In the genomic region with DNA sequence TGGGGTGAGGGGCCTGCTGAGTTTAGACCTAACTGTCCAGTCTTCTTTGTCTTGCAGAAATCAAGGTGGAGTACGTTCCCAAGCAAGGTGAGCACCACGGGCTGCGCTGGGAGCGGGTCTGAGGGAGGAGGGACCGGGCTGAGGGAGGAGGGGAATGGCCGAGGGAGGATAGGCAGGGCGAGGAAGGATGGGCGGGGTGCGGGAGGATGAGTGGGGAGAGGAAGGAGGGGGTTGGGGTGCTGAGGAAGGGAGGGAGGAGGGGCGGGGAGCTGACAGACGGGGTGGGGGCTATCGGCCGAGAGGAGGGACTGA, we compare ENCODE assay signal across 30 cellular contexts. TPM values are rescaled to one million over a fixed set of nuclear protein-coding genes. Genes with fewer than 3 reads are reported as not detected.
"Had no signal": no experiment of that assay in that cellular context is flagged by ENCODE, and none has a peak within 500 bp of the region (broad histone marks: within the 10 kb centered on the region; RNA-seq: fewer than 3 reads in every experiment).

No MANE protein-coding gene starts in this region.

- H3K9me3 ChIP-seq: heart left ventricle, neutrophil, psoas muscle, testis, upper lobe of right lung, vagina had no signal

- H3K4me1 Mint-ChIP-seq: nephron progenitor cell; stimulated activated naive CD8-positive, alpha-beta T cell treated with anti-CD3 and anti-CD28 coated beads, Interleukin-15, amount 100 ng/mL, for 72 hours had no signal

- ATAC-seq: heart left ventricle; naive thymus-derived CD4-positive, alpha-beta T cell; psoas muscle; sciatic nerve; stimulated activated naive B cell treated with anti-CD40 and anti-IgM and Interleukin-4, amounts not matched to agents 10 μg/mL and 1 μg/mL and 100 μg/mL, for 72 hours; stimulated activated naive CD8-positive, alpha-beta T cell treated with anti-CD3 and anti-CD28 coated beads, Interleukin-15, amount 100 ng/mL, for 72 hours; upper lobe of right lung had no signal

- H3K27me3 Mint-ChIP-seq: stimulated activated naive B cell treated with anti-CD40 and anti-IgM and Interleukin-4, amounts not matched to agents 10 μg/mL and 1 μg/mL and 100 μg/mL, for 72 hours had no signal

- FAIRE-seq: islet of Langerhans had no signal

- H3K9me3 Mint-ChIP-seq: stimulated activated naive CD8-positive, alpha-beta T cell treated with anti-CD3 and anti-CD28 coated beads, Interleukin-15, amount 100 ng/mL, for 72 hours had no signal

- DNase-seq: effector CD4-positive, alpha-beta T cell; foreskin melanocyte; heart left ventricle; hippocampal formation; kidney glomerular epithelial cell; naive thymus-derived CD4-positive, alpha-beta T cell; nephron progenitor cell; psoas muscle; retina; spleen; stimulated activated CD4-positive, alpha-beta T cell treated with anti-CD3 and anti-CD28 coated beads, Interleukin-15, amount 100 ng/mL, for 24 hours; stimulated activated CD4-positive, alpha-beta T cell treated with anti-CD3 and anti-CD28 coated beads, Interleukin-1b, Interleukin-23, amount 100 ng/mL, for 48 hours; stimulated activated CD4-positive, alpha-beta T cell treated with anti-CD3 and anti-CD28 coated beads, Interleukin-4, amount 100 ng/mL, for 4 hours; stimulated activated naive B cell treated with anti-CD40 and anti-IgM and Interleukin-4, amounts not matched to agents 10 μg/mL and 1 μg/mL and 100 μg/mL, for 72 hours; stimulated activated naive CD8-positive, alpha-beta T cell treated with anti-CD3 and anti-CD28 coated beads, Interleukin-15, amount 100 ng/mL, for 72 hours; testis; upper lobe of right lung had no signal

- H3K4me3 Mint-ChIP-seq: nephron progenitor cell; stimulated activated naive B cell treated with anti-CD40 and anti-IgM and Interleukin-4, amounts not matched to agents 10 μg/mL and 1 μg/mL and 100 μg/mL, for 72 hours; stimulated activated naive CD8-positive, alpha-beta T cell treated with anti-CD3 and anti-CD28 coated beads, Interleukin-15, amount 100 ng/mL, for 72 hours had no signal

- H3K27me3 ChIP-seq: testis, vagina had no signal

- H3K27ac Mint-ChIP-seq: nephron progenitor cell; stimulated activated naive B cell treated with anti-CD40 and anti-IgM and Interleukin-4, amounts not matched to agents 10 μg/mL and 1 μg/mL and 100 μg/mL, for 72 hours had no signal

- H3K36me3 ChIP-seq: heart left ventricle, neutrophil, spleen, tibial nerve, upper lobe of right lung, vagina had no signal

- H3K4me1 ChIP-seq: heart left ventricle, psoas muscle, spleen, testis, tibial nerve, upper lobe of right lung, vagina had no signal

- H3K27ac ChIP-seq: coronary artery, heart left ventricle, neutrophil, psoas muscle, spleen, testis, tibial nerve, upper lobe of right lung, vagina had no signal

- H3K4me3 ChIP-seq: coronary artery, heart left ventricle, psoas muscle, spleen, testis, tibial nerve, upper lobe of right lung, vagina had no signal

RNA-seq across cellular contexts. Expression of a gene that starts 18.5 kb away (rescaled TPM):
- total RNA-seq: glomerular endothelial cell, lung microvascular endothelial cell, mesenteric fat pad, osteoblast, sciatic nerve, subcutaneous adipose tissue, vagina had no signal
- polyA plus RNA-seq: heart left ventricle; liver; naive thymus-derived CD4-positive, alpha-beta T cell had no signal

RNA-seq across cellular contexts. Expression of a gene that starts 25.5 kb away (rescaled TPM):
- total RNA-seq: glomerular endothelial cell, subcutaneous adipose tissue, tibial nerve, vagina had no signal

RNA-seq across cellular contexts. Expression of a gene that starts 32.4 kb away (rescaled TPM):
- total RNA-seq: dermis microvascular lymphatic vessel endothelial cell, glomerular endothelial cell, lung microvascular endothelial cell, mesenteric fat pad, subcutaneous adipose tissue, vagina had no signal
